In the genomic region with DNA sequence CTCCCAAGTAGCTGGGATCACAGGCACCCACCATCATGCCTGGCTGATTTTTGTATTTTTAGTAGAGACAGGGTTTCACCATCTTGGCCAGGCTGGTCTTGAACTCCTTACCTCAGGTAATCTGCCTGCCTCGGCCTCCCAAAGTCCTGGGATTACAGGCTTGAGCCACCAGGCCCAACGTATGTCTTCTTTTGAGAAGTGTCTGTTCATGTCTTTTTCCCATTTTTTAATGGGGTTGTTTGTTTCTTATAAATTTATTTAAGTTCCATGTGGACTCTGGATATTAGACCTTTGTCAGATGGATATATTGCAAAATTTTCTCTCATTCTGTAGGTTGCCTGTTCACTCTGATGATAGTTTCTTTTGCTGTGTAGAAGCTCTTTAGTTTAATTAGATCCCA, we compare ENCODE assay signal across 5 cellular contexts.
DNase-seq lines count a peak whose midpoint lies in the region; ATAC-seq and TF ChIP-seq lines count a peak whose summit lies in the region.
"Not testable (repeated sequence)": the region's sequence is repeated elsewhere in the genome, so short reads cannot be mapped to it uniquely, and the experiment has no call there.

No MANE protein-coding gene starts in this region.

- intact Hi-C loops in activated B cell treated with CpG ODN at 0.5 μM for 24 hours (cut with micrococcal nuclease), result loop anchor here (1.0 to 5.0 kb wide), 2 partner anchors 62 to 99 kb away; partner anchors contain the start of gene CHST2

- peak overlapping the region; percentile 29 for H3K4me3 ChIP-seq in DOHH2 (ENCODE audit: low read length)

- H3K27ac Mint-ChIP-seq in activated B cell treated with CpG ODN at 0.5 μM for 24 hours (peak overlapping the region; percentile 64), immature natural killer cell (peak overlapping the region in 5 of 6 donors; percentile 55 to 84 (median 78)), naive B cell (peak overlapping the region in 2 of 6 donors; percentile 12 to 49)
- peak overlapping the region; percentile 35 for H3K27ac Mint-ChIP-seq in stimulated activated memory B cell treated with anti-CD40 and anti-IgM and Interleukin-4, amounts not matched to agents 10 μg/mL and 1 μg/mL and 100 μg/mL, for 72 hours

- not testable (repeated sequence) for H3K9me3 ChIP-seq in DOHH2 (ENCODE audit: control insufficient read depth, insufficient read depth, low read length)

- not testable (repeated sequence) for H3K27me3 Mint-ChIP-seq in activated B cell treated with CpG ODN at 0.5 μM for 24 hours; immature natural killer cell (ENCODE audit: low read depth in 3 of 3); naive B cell; stimulated activated memory B cell treated with anti-CD40 and anti-IgM and Interleukin-4, amounts not matched to agents 10 μg/mL and 1 μg/mL and 100 μg/mL, for 72 hours

- not testable (repeated sequence) for H3K27me3 ChIP-seq in DOHH2 (ENCODE audit: control insufficient read depth, low read length)

- not testable (repeated sequence) for H3K79me2 ChIP-seq in DOHH2 (ENCODE audit: control insufficient read depth, low read length)

- not testable (repeated sequence) for ATAC-seq in activated B cell treated with CpG ODN at 0.5 μM for 24 hours (ENCODE audit: low read depth); naive B cell (ENCODE audit: low read depth in 2 of 2); stimulated activated memory B cell treated with anti-CD40 and anti-IgM and Interleukin-4, amounts not matched to agents 10 μg/mL and 1 μg/mL and 100 μg/mL, for 72 hours

- H3K36me3 Mint-ChIP-seq in activated B cell treated with CpG ODN at 0.5 μM for 24 hours (ENCODE audit: low read depth); immature natural killer cell; naive B cell; stimulated activated memory B cell treated with anti-CD40 and anti-IgM and Interleukin-4, amounts not matched to agents 10 μg/mL and 1 μg/mL and 100 μg/mL, for 72 hours: not testable (repeated sequence)

- peak overlapping the region; percentile 59 for H3K27ac ChIP-seq in DOHH2 (ENCODE audit: low read depth, low read length)

- H4K20me1 ChIP-seq in DOHH2 (ENCODE audit: control insufficient read depth, insufficient read depth, low read depth, low read length), result not testable (repeated sequence)

- peak overlapping the region; percentile 43 for H3K4me2 ChIP-seq in DOHH2 (ENCODE audit: low read length)

- peaks cover 64% of the 10 kb centered on the region for H3K4me1 ChIP-seq in DOHH2 (ENCODE audit: control insufficient read depth, low read length)

- H3K4me1 Mint-ChIP-seq in activated B cell treated with CpG ODN at 0.5 μM for 24 hours, result peaks cover 49% of the 10 kb centered on the region
- H3K4me1 Mint-ChIP-seq in immature natural killer cell, result peaks cover 15 to 60% of the 10 kb centered on the region in 2 donors
- H3K4me1 Mint-ChIP-seq in naive B cell, result peaks cover 18 to 39% (median 34%) of the 10 kb centered on the region in 3 donors
- peaks cover 35% of the 10 kb centered on the region for H3K4me1 Mint-ChIP-seq in stimulated activated memory B cell treated with anti-CD40 and anti-IgM and Interleukin-4, amounts not matched to agents 10 μg/mL and 1 μg/mL and 100 μg/mL, for 72 hours

- POLR2A ChIA-PET in activated B cell treated with CpG ODN at 0.5 μM for 24 hours (lab: Charles Lee), result interaction anchor here (0.7 to 0.8 kb wide), 2 partner anchors 61 to 433 kb away, joined by 3 read pairs; no protein-coding TSS in a partner anchor

- H3K36me3 ChIP-seq in DOHH2 (ENCODE audit: control insufficient read depth, low read length), result not testable (repeated sequence)

- CTCF ChIA-PET in activated B cell treated with CpG ODN at 0.5 μM for 24 hours (lab: Charles Lee), result not testable (repeated sequence)

- H3K4me3 Mint-ChIP-seq in activated B cell treated with CpG ODN at 0.5 μM for 24 hours (peak overlapping the region; percentile 32), immature natural killer cell (peak overlapping the region in 4 of 5 donors; percentile 11 to 53 (median 44)), naive B cell (peak overlapping the region in 5 of 8 donors; percentile 21 to 85 (median 30))
- H3K4me3 Mint-ChIP-seq in stimulated activated memory B cell treated with anti-CD40 and anti-IgM and Interleukin-4, amounts not matched to agents 10 μg/mL and 1 μg/mL and 100 μg/mL, for 72 hours, result not testable (repeated sequence)

- H3F3A ChIP-seq in DOHH2 (ENCODE audit: control insufficient read depth, insufficient read depth), result not testable (repeated sequence)

- not testable (repeated sequence) for DNase-seq in activated B cell treated with CpG ODN at 0.5 μM for 24 hours, immature natural killer cell, naive B cell

- H3K9me2 ChIP-seq in DOHH2 (replicated peaks; ENCODE audit: control insufficient read depth, low read length), result not testable (repeated sequence)

- not testable (repeated sequence) for H3K9me3 Mint-ChIP-seq in activated B cell treated with CpG ODN at 0.5 μM for 24 hours; immature natural killer cell; naive B cell; stimulated activated memory B cell treated with anti-CD40 and anti-IgM and Interleukin-4, amounts not matched to agents 10 μg/mL and 1 μg/mL and 100 μg/mL, for 72 hours

- TF ChIP-seq CTCF in DOHH2 (IDR thresholded peaks at IDR 0.05; ENCODE audit: low read depth, low read length, poor library complexity, severe bottlenecking); activated B cell treated with CpG ODN at 0.5 μM for 24 hours (IDR thresholded peaks at IDR 0.05): not testable (repeated sequence)
